15 cellular contexts compared by ENCODE assay signal in genomic region chr3:44996556-44996969, GRCh38. TPM values are rescaled to one million over a fixed set of nuclear protein-coding genes. Genes with fewer than 3 reads are reported as not detected.
DNase-seq lines count a peak whose midpoint lies in the region; ATAC-seq and TF ChIP-seq lines count a peak whose summit lies in the region.
"Had no signal": no experiment of that assay in that cellular context is flagged by ENCODE, and none has a peak within 500 bp of the region (broad histone marks: within the 10 kb centered on the region; RNA-seq: fewer than 3 reads in every experiment).

No MANE protein-coding gene starts in this region.

- peaks cover 35% of the 10 kb centered on the region for H3K4me1 Mint-ChIP-seq in activated naive CD8-positive, alpha-beta T cell treated with anti-CD3 and anti-CD28 coated beads, Interleukin-2, amount 10 ng/mL, durations not matched to agents 7 days and 5 days
- peaks cover 43% of the 10 kb centered on the region for H3K4me1 Mint-ChIP-seq in nephron progenitor cell

- no peak overlapping the region for H3K4me3 ChIP-seq in tibial artery
- H3K4me3 ChIP-seq: MG63 had no signal

- H3K27me3 Mint-ChIP-seq in activated naive CD8-positive, alpha-beta T cell treated with anti-CD3 and anti-CD28 coated beads, Interleukin-2, amount 10 ng/mL, durations not matched to agents 7 days and 5 days = no peaks in the 10 kb centered on the region
- H3K27me3 Mint-ChIP-seq in nephron progenitor cell (ENCODE audit: low read depth, poor library complexity) = no peaks in the 10 kb centered on the region
- H3K27me3 Mint-ChIP-seq: naive B cell had no signal

- H3K4me1 ChIP-seq in tibial artery = peaks cover 0 to 36% (median 21%) of the 10 kb centered on the region in 4 donors

- ATAC-seq in HG02642 (IDR thresholded peaks at IDR 0.05; ENCODE audit: poor library complexity, unreplicated experiment) = peak; percentile 55
- ATAC-seq in activated naive CD8-positive, alpha-beta T cell treated with anti-CD3 and anti-CD28 coated beads, Interleukin-2, amount 10 ng/mL, durations not matched to agents 7 days and 5 days (ENCODE audit: low read depth) = no peak
- no peak for ATAC-seq in HG03439 (IDR thresholded peaks at IDR 0.05; ENCODE audit: unreplicated experiment)
- ATAC-seq: esophagus mucosa had no signal

- no peak overlapping the region for H3K4me3 Mint-ChIP-seq in activated naive CD8-positive, alpha-beta T cell treated with anti-CD3 and anti-CD28 coated beads, Interleukin-2, amount 10 ng/mL, durations not matched to agents 7 days and 5 days
- H3K4me3 Mint-ChIP-seq in nephron progenitor cell = no peak overlapping the region
- H3K4me3 Mint-ChIP-seq: naive B cell had no signal

- peak overlapping the region in 1 of 2 donors; percentile 53 for H3K27ac ChIP-seq in tibial artery
- H3K27ac ChIP-seq: C4-2B, HL-60, RWPE1 had no signal

- H3K9me3 Mint-ChIP-seq in activated naive CD8-positive, alpha-beta T cell treated with anti-CD3 and anti-CD28 coated beads, Interleukin-2, amount 10 ng/mL, durations not matched to agents 7 days and 5 days = no peaks in the 10 kb centered on the region
- no peaks in the 10 kb centered on the region for H3K9me3 Mint-ChIP-seq in nephron progenitor cell
- H3K9me3 Mint-ChIP-seq: naive B cell had no signal

- no peak for TF ChIP-seq CTCF in nephron progenitor cell (IDR thresholded peaks at IDR 0.05)
- no peak for TF ChIP-seq CTCF in tibial artery (IDR thresholded peaks at IDR 0.05)

- H3K9me3 ChIP-seq in tibial artery = no peaks in the 10 kb centered on the region
- H3K9me3 ChIP-seq: MG63 had no signal

- H3K36me3 Mint-ChIP-seq in activated naive CD8-positive, alpha-beta T cell treated with anti-CD3 and anti-CD28 coated beads, Interleukin-2, amount 10 ng/mL, durations not matched to agents 7 days and 5 days = peaks cover 49% of the 10 kb centered on the region
- peaks cover 67% of the 10 kb centered on the region for H3K36me3 Mint-ChIP-seq in nephron progenitor cell (ENCODE audit: low read depth)

- POLR2A ChIA-PET in activated naive CD8-positive, alpha-beta T cell treated with anti-CD3 and anti-CD28 coated beads, Interleukin-2, amount 10 ng/mL, durations not matched to agents 7 days and 5 days (lab: Charles Lee) = no interaction called here

- in situ Hi-C loops in Caki2 (cut with HindIII; ENCODE audit: low pct_unique_long_range_greater_than_20kb, low sequenced_read_pairs) = no loop called here

- peaks cover 32 to 63% (median 41%) of the 10 kb centered on the region in 3 donors for H3K36me3 ChIP-seq in tibial artery

- intact Hi-C loops in tibial artery (cut with DNase I; ENCODE audit: low total_unique reads) = no loop called here

- peak overlapping the region; percentile 3 for H3K27ac Mint-ChIP-seq in activated naive CD8-positive, alpha-beta T cell treated with anti-CD3 and anti-CD28 coated beads, Interleukin-2, amount 10 ng/mL, durations not matched to agents 7 days and 5 days
- peak overlapping the region; percentile 86 for H3K27ac Mint-ChIP-seq in nephron progenitor cell

- H3K27me3 ChIP-seq in tibial artery = no peaks in the 10 kb centered on the region
- H3K27me3 ChIP-seq: MG63 had no signal

- DNase-seq in Caki2 (ENCODE audit: low read depth) (peak; percentile 64), nephron progenitor cell (no peak), D341Med (ENCODE audit: low spot score) (no peak), tibial artery (no peak), COR-L47 (lab: John Stamatoyannopoulos, UW) (no peak)
- DNase-seq in activated naive CD8-positive, alpha-beta T cell treated with anti-CD3 and anti-CD28 coated beads, Interleukin-2, amount 10 ng/mL, durations not matched to agents 7 days and 5 days = no peak
- DNase-seq: MG63, naive B cell, NCI-H510A treated with DMSO at 0.1 percent for 48 hours had no signal

RNA-seq across cellular contexts. Expression of gene EXOSC7, which starts 20.5 kb away (rescaled TPM):
- total RNA-seq in Caki2 (2014; rRNA removed; shearing (Covaris generic); ENCODE audit: low replicate concordance) = 24.0 and 28.1 TPM in 2 replicates
- total RNA-seq in activated naive CD8-positive, alpha-beta T cell treated with anti-CD3 and anti-CD28 coated beads, Interleukin-2, amount 10 ng/mL, durations not matched to agents 7 days and 5 days = 10 to 100 TPM; 47.8 to 49.0 TPM

RNA-seq across cellular contexts. Expression of gene ZDHHC3, which starts 20.6 kb away (rescaled TPM):
- 56.6 and 76.1 TPM in 2 replicates for total RNA-seq in Caki2 (2014; rRNA removed; shearing (Covaris generic); ENCODE audit: low replicate concordance)
- 10 to 100 TPM; 44.7 to 51.1 TPM for total RNA-seq in activated naive CD8-positive, alpha-beta T cell treated with anti-CD3 and anti-CD28 coated beads, Interleukin-2, amount 10 ng/mL, durations not matched to agents 7 days and 5 days

RNA-seq across cellular contexts. Expression of gene CLEC3B, which starts 29.5 kb away (rescaled TPM):
- not detected in 2 replicates for total RNA-seq in Caki2 (2014; rRNA removed; shearing (Covaris generic); ENCODE audit: low replicate concordance)
- under 1 TPM in 1 of 2 experiments, not detected in 1; 0.45 TPM for total RNA-seq in activated naive CD8-positive, alpha-beta T cell treated with anti-CD3 and anti-CD28 coated beads, Interleukin-2, amount 10 ng/mL, durations not matched to agents 7 days and 5 days
